In genomic region chr10:18650618-18651017, GRCh38 we compare ENCODE assay signal across 8 cellular contexts. TPM values are rescaled to one million over a fixed set of nuclear protein-coding genes. Genes with fewer than 3 reads are reported as not detected.
DNase-seq lines count a peak whose midpoint lies in the region; ATAC-seq, FAIRE-seq and TF ChIP-seq lines count a peak whose summit lies in the region.

No MANE protein-coding gene starts in this region.

- H3K4me3 ChIP-seq in BJ (ENCODE audit: low read depth, low read length) (peak overlapping the region; percentile 61), MM.1S (ENCODE audit: low read length) (peak overlapping the region; percentile 82)
- peak overlapping the region; percentile 93 for H3K4me3 ChIP-seq in naive thymus-derived CD4-positive, alpha-beta T cell (ENCODE audit: low read length)

- H3K4me1 Mint-ChIP-seq in chondrocyte (ENCODE audit: low read depth) = peaks cover 30% of the 10 kb centered on the region
- peaks cover 10 to 48% (median 43%) of the 10 kb centered on the region in 7 donors for H3K4me1 Mint-ChIP-seq in naive thymus-derived CD4-positive, alpha-beta T cell

- peaks cover 12% of the 10 kb centered on the region; the same call in 1 of the 2 replicates for H3F3A ChIP-seq in MM.1S (ENCODE audit: insufficient read depth, low read length)

- DNase-seq in BJ (ENCODE audit: low read depth) = no peak
- DNase-seq in MM.1S = peak; percentile 18
- DNase-seq in chondrocyte (ENCODE audit: low spot score) = no peak
- DNase-seq in naive thymus-derived CD4-positive, alpha-beta T cell = peak in 2 of 9 donors; percentile 10 to 11
- no peak for DNase-seq in hypothalamus (lab: John Stamatoyannopoulos, UW)
- DNase-seq in head of caudate nucleus = no peak
- DNase-seq in GM12891 (ENCODE audit: insufficient read length, low spot score) = no peak
- DNase-seq in DMS79 treated with DMSO at 0.1 percent for 48 hours (lab: John Stamatoyannopoulos, UW) = no peak

- no peaks in the 10 kb centered on the region for H3K9me3 Mint-ChIP-seq in chondrocyte (ENCODE audit: low read depth)
- H3K9me3 Mint-ChIP-seq in naive thymus-derived CD4-positive, alpha-beta T cell = peaks cover 0 to 4% (median 0%) of the 10 kb centered on the region in 11 donors

- intact Hi-C loops in naive thymus-derived CD4-positive, alpha-beta T cell (cut with micrococcal nuclease) = loop anchor here (1.0 to 10.0 kb wide), 8 partner anchors 9 to 1833 kb away; partner anchors contain the start of genes ARL5B (in 2 of the 2), RSU1 (in 1 of the 2), STAM (in 1 of the 2) and VIM (in 1 of the 2)
- intact Hi-C loops in head of caudate nucleus (cut with DNase I) = no loop called here

- H3K27me3 ChIP-seq in BJ (ENCODE audit: control insufficient read depth, insufficient read depth, low read length) (no peaks in the 10 kb centered on the region), MM.1S (replicated peaks; ENCODE audit: insufficient read depth, low read length) (no peaks in the 10 kb centered on the region)
- no peaks in the 10 kb centered on the region for H3K27me3 ChIP-seq in naive thymus-derived CD4-positive, alpha-beta T cell (ENCODE audit: control insufficient read depth in 2 of 2, insufficient read depth in 2 of 2, low read length in 2 of 2)

- no peak overlapping the region for H3K27ac Mint-ChIP-seq in chondrocyte (ENCODE audit: unreplicated experiment)
- peak overlapping the region; percentile 94 to 99 (median 98) for H3K27ac Mint-ChIP-seq in naive thymus-derived CD4-positive, alpha-beta T cell

- peak overlapping the region; percentile 77 for H3K4me2 ChIP-seq in MM.1S (ENCODE audit: low read depth, low read length)

- no peaks in the 10 kb centered on the region for H3K9me3 ChIP-seq in MM.1S (replicated peaks; ENCODE audit: insufficient read depth, low read length)
- H3K9me3 ChIP-seq in naive thymus-derived CD4-positive, alpha-beta T cell (ENCODE audit: control insufficient read depth in 2 of 3, low read length in 3 of 3) = no peaks in the 10 kb centered on the region

- no peaks in the 10 kb centered on the region for H3K36me3 ChIP-seq in BJ (ENCODE audit: control insufficient read depth, insufficient read depth, low read length)
- H3K36me3 ChIP-seq in MM.1S (replicated peaks; ENCODE audit: insufficient read depth, low read length) = no peaks in the 10 kb centered on the region; the same call in 1 of the 2 replicates
- H3K36me3 ChIP-seq in naive thymus-derived CD4-positive, alpha-beta T cell (ENCODE audit: control insufficient read depth in 2 of 3, insufficient read depth in 3 of 3, low read length in 3 of 3) = no peaks in the 10 kb centered on the region

- peak overlapping the region; percentile 83 for H3K9ac ChIP-seq in MM.1S (ENCODE audit: low read length)

- H4K20me1 ChIP-seq in MM.1S (ENCODE audit: insufficient read depth, low read length) = no peaks in the 10 kb centered on the region

- peaks cover 19% of the 10 kb centered on the region for H3K79me2 ChIP-seq in MM.1S (ENCODE audit: low read length)

- CTCF ChIA-PET in BJ (lab: Yijun Ruan, JAX) = no interaction called here
- CTCF ChIA-PET in naive thymus-derived CD4-positive, alpha-beta T cell (lab: Charles Lee) = interaction anchor here (0.6 kb wide), 1 partner anchor 1006 kb away, joined by 3 read pairs; no protein-coding TSS in a partner anchor

- FAIRE-seq in GM12891 (lab: Jason Lieb, UNC) = no peak

- peaks cover 11% of the 10 kb centered on the region for H3K4me1 ChIP-seq in MM.1S (ENCODE audit: low read length)
- H3K4me1 ChIP-seq in naive thymus-derived CD4-positive, alpha-beta T cell (ENCODE audit: control insufficient read depth in 2 of 2, insufficient read depth in 2 of 2, low read length in 2 of 2) = peaks cover 3 to 10% of the 10 kb centered on the region in 2 donors

- peak overlapping the region; percentile 90 for H3K4me3 Mint-ChIP-seq in chondrocyte (ENCODE audit: unreplicated experiment)
- peak overlapping the region; percentile 92 to 99 (median 96) for H3K4me3 Mint-ChIP-seq in naive thymus-derived CD4-positive, alpha-beta T cell

- no peaks in the 10 kb centered on the region for H3K27me3 Mint-ChIP-seq in chondrocyte (ENCODE audit: low read depth)
- peaks cover 0 to 2% (median 0%) of the 10 kb centered on the region in 5 donors for H3K27me3 Mint-ChIP-seq in naive thymus-derived CD4-positive, alpha-beta T cell

- H3K9me2 ChIP-seq in MM.1S (replicated peaks; ENCODE audit: insufficient read depth, low read length) = no peaks in the 10 kb centered on the region

- TF ChIP-seq POLR2A in GM12891 (IDR thresholded peaks at IDR 0.05; ENCODE audit: low read depth, low read length) = no peak

- ATAC-seq in naive thymus-derived CD4-positive, alpha-beta T cell = no peak

- TF ChIP-seq CTCF in BJ (IDR thresholded peaks at IDR 0.05; ENCODE audit: insufficient read depth, low read depth, low read length) (no peak), MM.1S (IDR thresholded peaks at IDR 0.05; ENCODE audit: low read length) (no peak), chondrocyte (IDR thresholded peaks at IDR 0.05) (no peak)

- POLR2A ChIA-PET in BJ (lab: Charles Lee) = no interaction called here
- POLR2A ChIA-PET in naive thymus-derived CD4-positive, alpha-beta T cell (lab: Charles Lee) = interaction anchor here (1.3 to 2.5 kb wide), 2 partner anchors 9 to 23 kb away, joined by 3 to 9 read pairs; partner anchors contain the start of gene ARL5B

- H2AFZ ChIP-seq in MM.1S (ENCODE audit: low read length) = peak overlapping the region; percentile 81

- peak overlapping the region; percentile 70; the same call in 1 of the 2 replicates for H3K27ac ChIP-seq in MM.1S (ENCODE audit: low read length)
- peak overlapping the region; percentile 91 for H3K27ac ChIP-seq in naive thymus-derived CD4-positive, alpha-beta T cell (ENCODE audit: low read depth, low read length)

- no peaks in the 10 kb centered on the region for H3K36me3 Mint-ChIP-seq in chondrocyte (ENCODE audit: low read depth)
- peaks cover 0 to 15% (median 8%) of the 10 kb centered on the region in 5 donors for H3K36me3 Mint-ChIP-seq in naive thymus-derived CD4-positive, alpha-beta T cell

TF ChIP-seq in GM12891, 5 proteins besides CTCF, POLR2A, EP300 and RAD21:
- TF ChIP-seq POLR2AphosphoS5 (IDR thresholded peaks at IDR 0.05; ENCODE audit: low read depth, low read length) (no peak), SPI1 (IDR thresholded peaks at IDR 0.05; ENCODE audit: low read depth, low read length) (no peak), PAX5 (IDR thresholded peaks at IDR 0.05; ENCODE audit: insufficient read depth, low read length, severe bottlenecking) (no peak), POU2F2 (IDR thresholded peaks at IDR 0.05; ENCODE audit: low read depth, low read length) (no peak), TAF1 (IDR thresholded peaks at IDR 0.05; ENCODE audit: low read depth, low read length) (no peak)

RNA-seq across cellular contexts. Expression of gene NSUN6, which starts 0.8 kb away (rescaled TPM):
- polyA plus RNA-seq in BJ (2011; rRNA removed) = 2.7 and 5.0 TPM in 2 replicates
- 3.7 and 4.7 TPM in 2 replicates for polyA minus RNA-seq in BJ (2011; rRNA and poly(A)+ RNA removed)
- 3.3 to 6.9 TPM (median 4.6 TPM) in 3 replicates for total RNA-seq in chondrocyte
- total RNA-seq in naive thymus-derived CD4-positive, alpha-beta T cell = 10 to 100 TPM; 19.6 to 51.8 (median 41.3) TPM
- polyA plus RNA-seq in naive thymus-derived CD4-positive, alpha-beta T cell = 10 to 100 TPM in 1 of 2 donors, 1 to 10 TPM in 1; 9.9 to 10.2 TPM
- polyA plus RNA-seq in GM12891 (2012; ENCODE audit: low read depth, missing spikeins) = 6.5 TPM

RNA-seq across cellular contexts. Expression of gene ARL5B, which starts 8.6 kb away (rescaled TPM):
- polyA plus RNA-seq in BJ (2011; rRNA removed) = 2.7 and 7.2 TPM in 2 replicates
- 3.4 and 4.0 TPM in 2 replicates for polyA minus RNA-seq in BJ (2011; rRNA and poly(A)+ RNA removed)
- 14.8 to 16.0 TPM (median 15.4 TPM) in 3 replicates for total RNA-seq in chondrocyte
- 10 to 100 TPM in 4 of 5 experiments, 1 to 10 TPM in 1; 9.7 to 15.8 (median 13.9) TPM for total RNA-seq in naive thymus-derived CD4-positive, alpha-beta T cell
- under 1 TPM; 0.59 to 0.84 TPM for polyA plus RNA-seq in naive thymus-derived CD4-positive, alpha-beta T cell
- polyA plus RNA-seq in GM12891 (2012; ENCODE audit: low read depth, missing spikeins) = 7.3 TPM
